Comparison of ENCODE assay signal across 28 cellular contexts in the genomic region with DNA sequence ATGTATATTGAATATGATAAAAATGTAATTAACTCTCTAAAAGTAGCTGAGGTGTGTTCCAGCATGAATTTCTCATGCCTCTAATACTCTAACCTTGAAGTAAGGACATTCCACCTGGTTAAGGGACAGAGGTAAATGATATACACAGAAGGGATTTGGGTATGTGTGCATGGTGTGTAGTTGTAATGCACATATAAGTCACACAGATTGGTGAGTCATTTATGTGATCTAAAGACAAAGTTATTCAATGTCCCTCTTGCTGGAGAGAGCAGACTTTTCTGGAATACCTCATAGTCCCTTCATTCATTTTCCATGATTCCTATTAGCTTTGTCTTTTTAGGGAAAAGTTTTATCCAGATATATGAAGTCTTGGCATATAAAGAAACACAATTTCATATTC.
"Had no signal": no experiment of that assay in that cellular context is flagged by ENCODE, and none has a peak within 500 bp of the region (broad histone marks: within the 10 kb centered on the region; RNA-seq: fewer than 3 reads in every experiment).

No MANE protein-coding gene starts in this region.

- DNase-seq: activated CD4-positive, alpha-beta memory T cell treated with anti-CD3 and anti-CD28 coated beads, Interleukin-2, amount 10 ng/mL, durations not matched to agents 7 days and 5 days; activated CD4-positive, alpha-beta T cell treated with anti-CD3 and anti-CD28 coated beads for 1 hour; activated CD4-positive, alpha-beta T cell treated with anti-CD3 and anti-CD28 coated beads for 48 hours; activated CD4-positive, CD25-positive, alpha-beta regulatory T cell; activated CD8-positive, alpha-beta memory T cell treated with anti-CD3 and anti-CD28 coated beads for 24 hours; activated CD8-positive, alpha-beta memory T cell treated with anti-CD3 and anti-CD28 coated beads, Interleukin-2, amount 10 ng/mL, durations not matched to agents 7 days and 5 days; activated CD8-positive, alpha-beta memory T cell treated with anti-CD3 and anti-CD28 coated beads, Interleukin-2, amount 50 U/mL, for 48 hours; activated effector memory CD4-positive, alpha-beta T cell treated with Interleukin-2 at 50 U/mL for 16 hours; activated naive CD4-positive, alpha-beta T cell treated with anti-CD3 and anti-CD28 coated beads, Interleukin-2, amount 10 ng/mL, durations not matched to agents 7 days and 5 days; activated naive CD8-positive, alpha-beta T cell treated with anti-CD3 and anti-CD28 coated beads, Interleukin-2, amount 50 U/mL, for 24 hours; activated T-cell treated with anti-CD3 and anti-CD28 coated beads, Interleukin-2, amount 50 U/mL, for 48 hours; anterior cingulate cortex; central memory CD4-positive, alpha-beta T cell; Karpas-422; NCI-H1105; NCI-H1417 treated with DMSO at 0.1 percent for 48 hours; NCI-H187 treated with DMSO at 0.1 percent for 48 hours; NCI-H2081; NCI-H345; NCI-H524 treated with DMSO at 0.1 percent for 48 hours; NCI-H748 treated with DMSO at 0.1 percent for 48 hours; NK-92 treated with Interleukin-12 subunit alpha and Interleukin-12 subunit beta, amount 100 ng/mL, for 24 hours; SHP77; SJCRH30; T1000; WERI-Rb-1 had no signal

- H3K4me3 ChIP-seq: SJCRH30, SK-N-MC had no signal

- H3K36me3 ChIP-seq: SJCRH30, WERI-Rb-1 had no signal

- H3K9me3 Mint-ChIP-seq: activated CD4-positive, alpha-beta memory T cell treated with anti-CD3 and anti-CD28 coated beads, Interleukin-2, amount 10 ng/mL, durations not matched to agents 7 days and 5 days; activated naive CD4-positive, alpha-beta T cell treated with anti-CD3 and anti-CD28 coated beads, Interleukin-2, amount 10 ng/mL, durations not matched to agents 7 days and 5 days had no signal

- H3K4me3 Mint-ChIP-seq: activated CD4-positive, alpha-beta memory T cell treated with anti-CD3 and anti-CD28 coated beads, Interleukin-2, amount 10 ng/mL, durations not matched to agents 7 days and 5 days; activated CD8-positive, alpha-beta memory T cell treated with anti-CD3 and anti-CD28 coated beads, Interleukin-2, amount 10 ng/mL, durations not matched to agents 7 days and 5 days; activated naive CD4-positive, alpha-beta T cell treated with anti-CD3 and anti-CD28 coated beads, Interleukin-2, amount 10 ng/mL, durations not matched to agents 7 days and 5 days; activated naive CD8-positive, alpha-beta T cell; activated naive CD8-positive, alpha-beta T cell treated with anti-CD3 and anti-CD28 coated beads, Interleukin-2, amount 50 U/mL, for 24 hours had no signal

- H3K27me3 ChIP-seq: SJCRH30 had no signal

- H3K9me3 ChIP-seq: SJCRH30 had no signal

- H3K4me1 Mint-ChIP-seq: activated CD4-positive, alpha-beta memory T cell treated with anti-CD3 and anti-CD28 coated beads, Interleukin-2, amount 10 ng/mL, durations not matched to agents 7 days and 5 days; activated CD8-positive, alpha-beta memory T cell treated with anti-CD3 and anti-CD28 coated beads, Interleukin-2, amount 10 ng/mL, durations not matched to agents 7 days and 5 days; activated naive CD4-positive, alpha-beta T cell treated with anti-CD3 and anti-CD28 coated beads, Interleukin-2, amount 10 ng/mL, durations not matched to agents 7 days and 5 days; activated naive CD8-positive, alpha-beta T cell treated with anti-CD3 and anti-CD28 coated beads, Interleukin-2, amount 50 U/mL, for 24 hours had no signal

- H3K36me3 Mint-ChIP-seq: activated CD8-positive, alpha-beta memory T cell treated with anti-CD3 and anti-CD28 coated beads, Interleukin-2, amount 10 ng/mL, durations not matched to agents 7 days and 5 days; activated naive CD4-positive, alpha-beta T cell treated with anti-CD3 and anti-CD28 coated beads, Interleukin-2, amount 10 ng/mL, durations not matched to agents 7 days and 5 days; activated naive CD8-positive, alpha-beta T cell had no signal

- H3K27ac ChIP-seq: SJCRH30, SK-N-MC, WERI-Rb-1 had no signal

- ATAC-seq: activated CD8-positive, alpha-beta memory T cell treated with anti-CD3 and anti-CD28 coated beads, Interleukin-2, amount 10 ng/mL, durations not matched to agents 7 days and 5 days; activated naive CD8-positive, alpha-beta T cell treated with anti-CD3 and anti-CD28 coated beads, Interleukin-2, amount 50 U/mL, for 24 hours had no signal

- H3K4me1 ChIP-seq: SJCRH30 had no signal

- H3K27me3 Mint-ChIP-seq: activated naive CD4-positive, alpha-beta T cell treated with anti-CD3 and anti-CD28 coated beads, Interleukin-2, amount 10 ng/mL, durations not matched to agents 7 days and 5 days had no signal

- H3K27ac Mint-ChIP-seq: activated CD4-positive, alpha-beta memory T cell treated with anti-CD3 and anti-CD28 coated beads, Interleukin-2, amount 10 ng/mL, durations not matched to agents 7 days and 5 days; activated CD8-positive, alpha-beta memory T cell treated with anti-CD3 and anti-CD28 coated beads, Interleukin-2, amount 10 ng/mL, durations not matched to agents 7 days and 5 days; activated naive CD4-positive, alpha-beta T cell treated with anti-CD3 and anti-CD28 coated beads, Interleukin-2, amount 10 ng/mL, durations not matched to agents 7 days and 5 days; activated naive CD8-positive, alpha-beta T cell; activated naive CD8-positive, alpha-beta T cell treated with anti-CD3 and anti-CD28 coated beads, Interleukin-2, amount 50 U/mL, for 24 hours had no signal
